In the genomic region with DNA sequence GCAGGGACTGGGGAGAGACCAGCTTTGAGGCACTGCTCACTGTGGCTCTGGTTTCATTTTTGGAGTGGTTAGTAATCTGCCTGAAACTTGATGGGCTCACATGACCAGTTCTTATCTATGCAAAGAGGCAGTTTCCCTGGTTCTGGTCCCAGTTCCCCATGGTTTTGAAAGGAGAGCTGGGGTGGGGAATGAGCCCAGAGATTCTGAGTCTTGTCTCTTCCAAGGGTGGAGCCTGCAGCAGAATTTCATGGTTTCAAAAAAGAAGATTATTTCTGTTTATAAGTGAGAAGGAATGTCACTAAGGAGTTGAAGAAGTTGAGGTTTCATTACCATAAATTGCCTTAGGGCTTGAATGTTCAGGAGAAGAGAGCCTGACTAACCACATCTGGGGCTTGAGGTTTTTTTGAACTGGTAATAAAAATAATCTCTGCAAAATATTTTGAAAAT, we compare ENCODE assay signal across 11 cellular contexts.
DNase-seq lines count a peak whose midpoint lies in the region; ATAC-seq and TF ChIP-seq lines count a peak whose summit lies in the region.
"Had no signal": no experiment of that assay in that cellular context is flagged by ENCODE, and none has a peak within 500 bp of the region (broad histone marks: within the 10 kb centered on the region; RNA-seq: fewer than 3 reads in every experiment).

No MANE protein-coding gene starts in this region.

- TF ChIP-seq CTCF in HFFc6 (IDR thresholded peaks at IDR 0.05) (no peak), MCF 10A (IDR thresholded peaks at IDR 0.05; ENCODE audit: unreplicated experiment) (no peak), upper lobe of right lung (IDR thresholded peaks at IDR 0.05) (no peak)

- H3K4me3 ChIP-seq in right cardiac atrium (ENCODE audit: low read length) (no peak overlapping the region), upper lobe of right lung (no peak overlapping the region)
- H3K4me3 ChIP-seq: GM12878 had no signal

- H3K4me1 Mint-ChIP-seq in HFFc6 (ENCODE audit: low read depth) (peaks cover 9% of the 10 kb centered on the region), MCF 10A (ENCODE audit: insufficient read depth, unreplicated experiment) (peaks cover 18% of the 10 kb centered on the region)

- DNase-seq in HFFc6 (peak; percentile 58), MCF 10A (ENCODE audit: unreplicated experiment) (peak; percentile 37), right cardiac atrium (peak in 2 of 3 donors; percentile 33 to 59), upper lobe of right lung (no peak)
- no peak for DNase-seq in stimulated activated naive CD4-positive, alpha-beta T cell treated with Interleukin-2 at 50 U/mL for 16 hours (lab: John Stamatoyannopoulos, UW)
- DNase-seq: COR-L47 had no signal

- H3K27ac ChIP-seq in right cardiac atrium (ENCODE audit: low read length) (no peak overlapping the region), upper lobe of right lung (no peak overlapping the region)

- POLR2A ChIA-PET in MCF 10A (lab: Yijun Ruan, JAX) = interaction anchor here (0.5 to 0.7 kb wide), 2 partner anchors 110 to 772 kb away, joined by 3 to 4 read pairs; no protein-coding TSS in a partner anchor

- peaks cover 39% of the 10 kb centered on the region for H3K27me3 Mint-ChIP-seq in HFFc6 (ENCODE audit: insufficient read depth)
- H3K27me3 Mint-ChIP-seq in MCF 10A (ENCODE audit: insufficient read depth, unreplicated experiment) = peaks cover 33% of the 10 kb centered on the region

- H3K36me3 ChIP-seq in upper lobe of right lung = no peaks in the 10 kb centered on the region

- H3K4me3 Mint-ChIP-seq in HFFc6 = no peak overlapping the region
- peak overlapping the region; percentile 3 for H3K4me3 Mint-ChIP-seq in MCF 10A (ENCODE audit: unreplicated experiment)

- H3K36me3 Mint-ChIP-seq in HFFc6 (ENCODE audit: low read depth) (peaks cover 4% of the 10 kb centered on the region; the same call in 1 of the 2 replicates), MCF 10A (ENCODE audit: insufficient read depth, unreplicated experiment) (no peaks in the 10 kb centered on the region)
- H3K36me3 Mint-ChIP-seq: activated naive CD4-positive, alpha-beta T cell treated with anti-CD3 and anti-CD28 coated beads, Interleukin-2, amount 50 U/mL, for 72 hours had no signal

- peak; percentile 82 to 87 for ATAC-seq in right cardiac atrium
- peak; percentile 65 for ATAC-seq in upper lobe of right lung
- no peak for ATAC-seq in HG02840 (IDR thresholded peaks at IDR 0.05; ENCODE audit: low FRiP score, unreplicated experiment)
- no peak for ATAC-seq in GM19351 (IDR thresholded peaks at IDR 0.05; ENCODE audit: unreplicated experiment)
- ATAC-seq: activated naive CD4-positive, alpha-beta T cell treated with anti-CD3 and anti-CD28 coated beads, Interleukin-2, amount 50 U/mL, for 72 hours; GM12878; HCT116 had no signal

- peaks cover 9% of the 10 kb centered on the region for H3K9me3 Mint-ChIP-seq in HFFc6
- H3K9me3 Mint-ChIP-seq in MCF 10A (ENCODE audit: unreplicated experiment) = peaks cover 6% of the 10 kb centered on the region
- H3K9me3 Mint-ChIP-seq: activated naive CD4-positive, alpha-beta T cell treated with anti-CD3 and anti-CD28 coated beads, Interleukin-2, amount 50 U/mL, for 72 hours had no signal

- H3K9me3 ChIP-seq in right cardiac atrium (ENCODE audit: control insufficient read depth, low read length) (peaks cover 3% of the 10 kb centered on the region), upper lobe of right lung (no peaks in the 10 kb centered on the region)

- BruUV-seq in MCF 10A (replicated peaks; lab: Mats Ljungman, UMichigan) = no TSS peak

- intact Hi-C loops in MCF 10A (cut with micrococcal nuclease) (no loop called here), right cardiac atrium (cut with DNase I) (no loop called here), upper lobe of right lung (cut with DNase I) (no loop called here)

- H3K27ac Mint-ChIP-seq in HFFc6 (no peak overlapping the region), MCF 10A (ENCODE audit: low read depth, unreplicated experiment) (peak overlapping the region; percentile 72)

- H3K27me3 ChIP-seq in right cardiac atrium (ENCODE audit: control insufficient read depth, insufficient read depth) (no peaks in the 10 kb centered on the region), upper lobe of right lung (no peaks in the 10 kb centered on the region)

- CTCF ChIA-PET in MCF 10A (lab: Yijun Ruan, JAX) = interaction anchor here (0.5 to 0.6 kb wide), 4 partner anchors 22 to 798 kb away, joined by 3 to 5 read pairs (median 4); no protein-coding TSS in a partner anchor

- H3K4me1 ChIP-seq in right cardiac atrium (ENCODE audit: control insufficient read depth, insufficient read depth, low read length) = no peaks in the 10 kb centered on the region
- H3K4me1 ChIP-seq in upper lobe of right lung = peaks cover 3% of the 10 kb centered on the region

Comparison
In these comparisons a context has a peak if more than half of its experiments do, and no peak if none do; other contexts are left out.
1. DNase-seq: peak in HFFc6 (single experiment), MCF 10A (single experiment) and right cardiac atrium (2 of 3); none in upper lobe of right lung (single experiment) and stimulated activated naive CD4-positive, alpha-beta T cell treated with Interleukin-2 at 50 U/mL for 16 hours (single experiment).
2. ATAC-seq: peak in right cardiac atrium (2 of 2) and upper lobe of right lung (single experiment); none in HG02840 (single experiment) and GM19351 (single experiment).